1 cellular context compared by ENCODE assay signal in genomic region chr19:46633130-46633529, GRCh38.
TF ChIP-seq lines count a peak whose summit lies in the region.

No MANE protein-coding gene starts in this region.

TF ChIP-seq in HepG2, 621 proteins besides CTCF, POLR2A, EP300 and RAD21:
- peak; percentile 27 for TF ChIP-seq ZFP36 (IDR thresholded peaks at IDR 0.05; ENCODE audit: borderline replicate concordance, low read depth, low read length, partially characterized antibody)
- TF ChIP-seq ZBTB42 (CRISPR knock-in tag; IDR thresholded peaks at IDR 0.05): no peak
